Comparison of ENCODE assay signal across 8 cellular contexts in the genomic region with DNA sequence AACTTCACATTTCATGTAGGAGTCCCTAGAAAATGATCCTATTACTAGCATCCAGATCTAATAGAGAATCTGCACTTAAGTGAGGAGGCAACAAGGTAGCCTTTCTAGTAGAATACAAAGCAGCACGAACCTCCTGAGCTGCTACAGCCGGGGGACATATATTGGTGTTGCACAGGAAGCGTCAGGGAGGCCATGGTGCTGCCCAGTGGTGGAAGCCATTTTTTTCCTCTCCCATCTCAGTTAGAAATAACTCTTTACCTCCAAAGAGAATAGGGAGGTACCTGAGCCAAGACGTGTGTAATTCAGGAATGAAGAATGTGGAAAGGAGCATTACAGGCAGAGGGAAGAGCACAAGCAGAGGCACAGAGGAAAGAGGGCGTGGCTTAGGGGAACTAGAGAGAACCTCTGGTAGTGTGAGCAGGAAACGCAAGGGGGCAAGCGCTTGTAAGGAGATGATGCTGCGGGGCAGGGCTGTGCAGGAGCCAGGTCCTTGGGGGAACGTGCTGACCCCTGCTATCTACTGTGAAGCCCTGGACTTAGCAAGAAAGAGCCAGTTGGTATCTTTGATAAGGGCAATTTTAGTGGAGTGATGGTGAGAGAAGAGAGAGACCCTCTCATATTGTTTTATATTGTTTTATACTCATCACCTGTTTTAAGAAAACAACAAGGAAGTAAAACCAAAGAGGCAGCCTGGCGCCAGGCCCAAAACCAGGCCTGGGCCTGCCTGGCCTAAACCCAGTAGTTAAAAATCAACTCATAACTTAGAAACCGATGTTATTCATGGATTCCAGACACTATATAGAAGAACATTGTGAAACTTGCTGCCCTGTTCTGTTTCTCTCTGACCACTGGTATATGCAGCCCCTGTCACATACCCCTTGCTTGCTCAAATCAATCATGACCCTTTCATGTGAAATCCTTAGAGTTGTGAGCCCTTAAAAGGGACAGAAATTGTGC. TPM values are rescaled to one million over a fixed set of nuclear protein-coding genes. Genes with fewer than 3 reads are reported as not detected.
DNase-seq lines count a peak whose midpoint lies in the region; ATAC-seq and TF ChIP-seq lines count a peak whose summit lies in the region.

No MANE protein-coding gene starts in this region.

- H3K27ac Mint-ChIP-seq in CD4-positive, alpha-beta T cell: peak overlapping the region; percentile 81

- no peak overlapping the region for H3K4me3 Mint-ChIP-seq in CD4-positive, alpha-beta T cell

- POLR2A ChIA-PET in CD4-positive, alpha-beta T cell (lab: Charles Lee): interaction anchor here (3.4 kb wide), 1 partner anchor 28 kb away, joined by 19 read pairs; no protein-coding TSS in a partner anchor

- H3K27ac ChIP-seq in CD4-positive, alpha-beta T cell (ENCODE audit: low read depth, low read length): no peak overlapping the region
- no peak overlapping the region for H3K27ac ChIP-seq in OCI-LY1 (ENCODE audit: low read depth, low read length, poor library complexity, severe bottlenecking)

- H3K9me2 ChIP-seq in OCI-LY1 (ENCODE audit: low read depth, low read length): no peaks in the 10 kb centered on the region

- H3K4me1 ChIP-seq in OCI-LY1 (ENCODE audit: insufficient read depth, low read length, severe bottlenecking): peaks cover 21% of the 10 kb centered on the region

- peak; percentile 28 to 50 (median 41) for DNase-seq in CD4-positive, alpha-beta T cell
- peak; percentile 40 for DNase-seq in activated T-helper 9 cell treated with anti-CD3 and anti-CD28 coated beads, Interleukin-2, amount 50 U/mL, for 16 hours (ENCODE audit: low read depth)
- DNase-seq in mucosa of gallbladder (ENCODE audit: low spot score): peak; percentile 59
- no peak for DNase-seq in EL
- no peak for DNase-seq in HuH-7 (ENCODE audit: low spot score)
- no peak for DNase-seq in GM10266 (ENCODE audit: extremely low spot score)
- DNase-seq in cardiac septum (ENCODE audit: low spot score): no peak

- ATAC-seq in CD4-positive, alpha-beta T cell (ENCODE audit: poor library complexity): peak; percentile 89

- H3K4me1 Mint-ChIP-seq in CD4-positive, alpha-beta T cell (ENCODE audit: low read depth): peaks cover 56% of the 10 kb centered on the region

- CTCF ChIA-PET in CD4-positive, alpha-beta T cell (lab: Charles Lee): interaction anchor here (1.0 to 1.4 kb wide), 2 partner anchors 57 to 63 kb away, joined by 3 read pairs; no protein-coding TSS in a partner anchor

- H3K9me3 ChIP-seq in CD4-positive, alpha-beta T cell (ENCODE audit: control insufficient read depth, low read length): no peaks in the 10 kb centered on the region
- no peaks in the 10 kb centered on the region for H3K9me3 ChIP-seq in OCI-LY1 (ENCODE audit: low read length)

- H3K27me3 ChIP-seq in CD4-positive, alpha-beta T cell (ENCODE audit: control insufficient read depth, insufficient read depth, low read length): no peaks in the 10 kb centered on the region
- H3K27me3 ChIP-seq in OCI-LY1 (ENCODE audit: insufficient read depth, low read length): no peaks in the 10 kb centered on the region

- H3K79me2 ChIP-seq in OCI-LY1 (ENCODE audit: insufficient read depth, low read length): no peaks in the 10 kb centered on the region

- H3K27me3 Mint-ChIP-seq in CD4-positive, alpha-beta T cell: no peaks in the 10 kb centered on the region

- peak overlapping the region; percentile 34 for H3K4me3 ChIP-seq in OCI-LY1 (ENCODE audit: low read depth, low read length, poor library complexity, severe bottlenecking)

- H3K9me3 Mint-ChIP-seq in CD4-positive, alpha-beta T cell: no peaks in the 10 kb centered on the region

- peak overlapping the region; percentile 86 for H2AFZ ChIP-seq in OCI-LY1 (ENCODE audit: low read length)

- peak; percentile 14 for TF ChIP-seq CTCF in CD4-positive, alpha-beta T cell (IDR thresholded peaks at IDR 0.05)
- TF ChIP-seq CTCF in OCI-LY1 (IDR thresholded peaks at IDR 0.05; ENCODE audit: low read length) (peak; percentile 23; the same call in 1 of the 2 replicates), GM10266 (IDR thresholded peaks at IDR 0.05; ENCODE audit: control insufficient read depth, insufficient read depth, low read depth, missing control alignments) (no peak)

- H4K20me1 ChIP-seq in OCI-LY1 (ENCODE audit: insufficient read depth, low read length): no peaks in the 10 kb centered on the region

- no peaks in the 10 kb centered on the region for H3F3A ChIP-seq in OCI-LY1 (ENCODE audit: insufficient read depth, low read length)

- no peaks in the 10 kb centered on the region for H3K36me3 ChIP-seq in OCI-LY1 (ENCODE audit: insufficient read depth, low read length)

- H3K36me3 Mint-ChIP-seq in CD4-positive, alpha-beta T cell (ENCODE audit: low read depth): no peaks in the 10 kb centered on the region

- peak overlapping the region; percentile 25; the same call in 1 of the 2 replicates for H3K4me2 ChIP-seq in OCI-LY1 (ENCODE audit: low read length)

- no peak overlapping the region for H3K9ac ChIP-seq in OCI-LY1 (ENCODE audit: low read length)

- intact Hi-C loops in CD4-positive, alpha-beta T cell (cut with DNase I, micrococcal nuclease): loop anchor here (2.0 kb wide), 2 partner anchors 42 to 154 kb away; no protein-coding TSS in a partner anchor
- intact Hi-C loops in cardiac septum (cut with DNase I): loop anchor here (5.0 kb wide), 1 partner anchor 153 kb away; no protein-coding TSS in a partner anchor

RNA-seq across cellular contexts. Expression of gene TTC39C, which starts 50.0 kb away (rescaled TPM):
- total RNA-seq in CD4-positive, alpha-beta T cell: 10 to 100 TPM; 82.6 to 91.8 TPM
- 55.4 TPM for total RNA-seq in mucosa of gallbladder
- total RNA-seq in cardiac septum: 9.2 TPM

Comparison
In these comparisons a context has a peak if more than half of its experiments do, and no peak if none do; other contexts are left out.
1. DNase-seq: peak in CD4-positive, alpha-beta T cell (10 of 10), activated T-helper 9 cell treated with anti-CD3 and anti-CD28 coated beads, Interleukin-2, amount 50 U/mL, for 16 hours (single experiment) and mucosa of gallbladder (single experiment); none in EL (single experiment), HuH-7 (single experiment), GM10266 (single experiment) and cardiac septum (single experiment).